ENCODE assay signal across 21 cellular contexts in the genomic region with DNA sequence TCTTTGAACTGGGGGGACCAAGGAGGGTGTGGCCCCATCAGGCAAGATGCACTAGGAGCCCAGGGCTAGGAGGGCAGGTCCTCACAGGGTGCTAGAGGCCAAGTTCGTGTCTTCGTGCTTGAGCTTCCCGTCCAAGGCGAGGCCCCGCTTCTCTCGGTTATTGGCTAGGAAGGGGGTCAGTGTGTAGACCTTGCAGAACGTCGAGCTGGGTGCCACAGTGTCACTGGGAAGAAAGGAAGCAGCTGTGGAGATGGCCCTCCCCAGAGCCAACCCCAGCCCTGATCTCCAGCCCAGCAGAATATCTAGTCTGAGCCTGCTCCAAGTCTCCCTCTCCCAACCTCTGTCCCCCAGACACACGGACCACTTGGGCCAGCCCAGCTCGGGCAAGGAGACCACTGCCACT. TPM values are rescaled to one million over a fixed set of nuclear protein-coding genes. Genes with fewer than 3 reads are reported as not detected.
A peak's percentile ranks its signal among the peaks of the same experiment; 100 is the strongest.
DNase-seq lines count a peak whose midpoint lies in the region; ATAC-seq, FAIRE-seq and TF ChIP-seq lines count a peak whose summit lies in the region.
"Had no signal": no experiment of that assay in that cellular context is flagged by ENCODE, and none has a peak within 500 bp of the region (broad histone marks: within the 10 kb centered on the region; RNA-seq: fewer than 3 reads in every experiment).

No MANE protein-coding gene starts in this region.

- peaks cover 58 to 72% (median 63%) of the 10 kb centered on the region in 3 donors for H3K4me1 Mint-ChIP-seq in T-cell

- H3K36me3 Mint-ChIP-seq in T-cell, result peaks cover 29% of the 10 kb centered on the region

- DNase-seq in activated effector memory CD4-positive, alpha-beta T cell treated with anti-CD3 and anti-CD28 coated beads, Interleukin-2, amount 50 U/mL, for 16 hours, result peak; percentile 57
- DNase-seq in activated effector memory CD4-positive, alpha-beta T cell treated with Interleukin-2 at 50 U/mL for 16 hours, result no peak
- DNase-seq in T-cell (peak in 1 of 34 experiments; percentile 22), kidney (peak; percentile 53), GOT3 (lab: John Stamatoyannopoulos, UW) (no peak), D721Med (ENCODE audit: insufficient read length, low spot score) (no peak)
- DNase-seq: DMS79 treated with DMSO at 0.1 percent for 48 hours; mucosa of descending colon; NCI-H1092; NCI-H2171; stimulated activated naive CD4-positive, alpha-beta T cell treated with Interleukin-2 at 50 U/mL for 16 hours; SW 1271 had no signal

- H3K4me1 ChIP-seq in kidney (ENCODE audit: control insufficient read depth in 1 of 2, insufficient read depth in 1 of 2, low read depth in 1 of 2, low read length in 2 of 2) (no peaks in the 10 kb centered on the region), thymus (ENCODE audit: control insufficient read depth, insufficient read depth, low read length) (peaks cover 16% of the 10 kb centered on the region)
- H3K4me1 ChIP-seq: body of pancreas, parathyroid adenoma had no signal

- POLR2A ChIA-PET in T-cell (lab: Charles Lee), result interaction anchor here in 1 of 2 donors (0.5 to 0.6 kb wide), 3 partner anchors 19 to 111 kb away, joined by 4 to 6 read pairs (median 5); no protein-coding TSS in a partner anchor

- no peaks in the 10 kb centered on the region for H3K9me3 Mint-ChIP-seq in T-cell
- H3K9me3 Mint-ChIP-seq: activated T-helper 2 cell treated with anti-CD3 and anti-CD28 coated beads, Interferon-gamma antibody, Interleukin-2, Interleukin-4, amounts not matched to agents 10 μg/mL and 5 μg/mL and 100 μg/mL, durations not matched to agents 14 hours and 24 hours and 36 hours had no signal

- peaks cover 6 to 31% of the 10 kb centered on the region in 2 donors for H3K36me3 ChIP-seq in kidney (ENCODE audit: control insufficient read depth in 1 of 2, insufficient read depth in 2 of 2, low read length in 2 of 2)
- no peaks in the 10 kb centered on the region for H3K36me3 ChIP-seq in thymus (ENCODE audit: control insufficient read depth, insufficient read depth)

- intact Hi-C loops in kidney (cut with DNase I), result no loop called here

- no peak overlapping the region for H3K4me3 ChIP-seq in kidney (ENCODE audit: low read length in 2 of 2)
- H3K4me3 ChIP-seq in thymus (ENCODE audit: low read length), result no peak overlapping the region
- H3K4me3 ChIP-seq: body of pancreas, heart left ventricle, mucosa of descending colon, smooth muscle cell had no signal

- no peak overlapping the region for H3K9ac ChIP-seq in kidney (ENCODE audit: low read length in 2 of 2)
- H3K9ac ChIP-seq: KMS-11, parathyroid adenoma had no signal

- no peaks in the 10 kb centered on the region for H3K27me3 ChIP-seq in thymus (ENCODE audit: control insufficient read depth, insufficient read depth)
- H3K27me3 ChIP-seq: body of pancreas, heart left ventricle had no signal

- peak overlapping the region; percentile 97 to 99 for H3K27ac Mint-ChIP-seq in T-cell
- H3K27ac Mint-ChIP-seq: activated T-helper 2 cell treated with anti-CD3 and anti-CD28 coated beads, Interferon-gamma antibody, Interleukin-2, Interleukin-4, amounts not matched to agents 10 μg/mL and 5 μg/mL and 100 μg/mL, durations not matched to agents 14 hours and 24 hours and 36 hours had no signal

- 92% methylated on average over 10 of the region's 10 CpGs for WGBS in thymus

- FAIRE-seq in kidney (lab: Jason Lieb, UNC) (no peak), D721Med (lab: Jason Lieb, UNC) (no peak)

- H3K27me3 Mint-ChIP-seq in T-cell, result no peaks in the 10 kb centered on the region

- H3K9me3 ChIP-seq in kidney (ENCODE audit: control insufficient read depth in 1 of 2, low read length in 2 of 2) (no peaks in the 10 kb centered on the region), thymus (ENCODE audit: control insufficient read depth) (peaks cover 2% of the 10 kb centered on the region)
- H3K9me3 ChIP-seq: body of pancreas, heart left ventricle, mucosa of descending colon had no signal

- TF ChIP-seq CTCF in kidney (IDR thresholded peaks at IDR 0.05; ENCODE audit: borderline replicate concordance, extremely low read depth, insufficient read depth) (no peak), D721Med (IDR thresholded peaks at IDR 0.05; ENCODE audit: insufficient read depth, missing control alignments) (no peak)

- ATAC-seq in T-cell (replicated peaks in 1 of 4), result no peak
- no peak for ATAC-seq in GM19324 (IDR thresholded peaks at IDR 0.05; ENCODE audit: low FRiP score, unreplicated experiment)
- ATAC-seq: body of pancreas, mucosa of descending colon had no signal

- peak overlapping the region in 1 of 3 donors; percentile 56 for H3K4me3 Mint-ChIP-seq in T-cell

- H3K27ac ChIP-seq in kidney (ENCODE audit: low read depth in 2 of 2, low read length in 2 of 2), result no peak overlapping the region
- peak overlapping the region; percentile 64 for H3K27ac ChIP-seq in thymus (ENCODE audit: low read depth)
- H3K27ac ChIP-seq: body of pancreas, KMS-11, parathyroid adenoma had no signal

- CTCF ChIA-PET in T-cell (lab: Charles Lee), result interaction anchor here (0.6 to 1.3 kb wide), 3 partner anchors 40 to 133 kb away, joined by 3 to 9 read pairs (median 7); no protein-coding TSS in a partner anchor

RNA-seq across cellular contexts. Expression of a gene that starts 33.4 kb away (rescaled TPM):
- total RNA-seq in T-cell (under 1 TPM; 0.13 to 0.59 (median 0.47) TPM), kidney (0.69 TPM)
- polyA plus RNA-seq in kidney (ENCODE audit: insufficient read depth, low read depth, low replicate concordance) (0.13 TPM), thymus (0.23 TPM)
- total RNA-seq: RPMI7951 had no signal

Comparison
In these comparisons a context has a peak if more than half of its experiments do, and no peak if none do; other contexts are left out.
1. DNase-seq: peak in activated effector memory CD4-positive, alpha-beta T cell treated with anti-CD3 and anti-CD28 coated beads, Interleukin-2, amount 50 U/mL, for 16 hours (single experiment) and kidney (single experiment); none in activated effector memory CD4-positive, alpha-beta T cell treated with Interleukin-2 at 50 U/mL for 16 hours (single experiment), GOT3 (single experiment) and D721Med (single experiment).